In the genomic region with DNA sequence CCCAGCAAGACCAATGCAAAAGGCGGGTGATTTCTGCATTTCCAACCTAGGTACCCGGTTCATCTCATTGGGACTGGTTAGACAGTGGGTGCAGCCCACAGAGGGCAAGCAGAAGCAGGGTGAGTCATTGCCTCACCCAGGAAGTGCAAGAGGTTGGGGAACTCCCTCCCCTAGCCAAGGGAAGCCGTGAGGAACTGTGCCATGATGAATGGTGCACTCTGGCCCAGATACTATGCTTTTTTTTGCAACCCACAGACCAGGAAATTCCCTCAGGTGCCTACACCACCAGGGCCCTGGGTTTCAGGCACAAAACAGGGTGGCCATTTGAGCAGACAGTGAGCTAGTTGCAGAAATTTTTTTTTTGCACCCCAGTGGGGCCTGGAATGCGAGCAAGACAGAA, we compare ENCODE assay signal across 8 cellular contexts.
DNase-seq lines count a peak whose midpoint lies in the region; ATAC-seq lines count a peak whose summit lies in the region.

No MANE protein-coding gene starts in this region.

- no peaks in the 10 kb centered on the region for H3K27me3 ChIP-seq in SJCRH30

- ATAC-seq in GM18520 (IDR thresholded peaks at IDR 0.05; ENCODE audit: unreplicated experiment) (peak; percentile 58), HG02840 (IDR thresholded peaks at IDR 0.05; ENCODE audit: low FRiP score, unreplicated experiment) (peak; percentile 51), left colon (peak; percentile 84)

- no peak overlapping the region for H3K4me3 ChIP-seq in SJCRH30

- intact Hi-C loops in left colon (cut with DNase I, micrococcal nuclease): no loop called here
- intact Hi-C loops in head of caudate nucleus (cut with DNase I): no loop called here

- DNase-seq in T-helper 9 cell (peak; percentile 45), left colon (peak in 1 of 2 donors; percentile 43), SJCRH30 (no peak), head of caudate nucleus (no peak), NCI-H1417 treated with DMSO at 0.1 percent for 48 hours (lab: John Stamatoyannopoulos, UW) (no peak), hepatic stellate cell (ENCODE audit: low spot score) (no peak)

- H3K36me3 ChIP-seq in SJCRH30: no peaks in the 10 kb centered on the region

- no peaks in the 10 kb centered on the region for H3K4me1 ChIP-seq in SJCRH30

- no peak overlapping the region for H3K27ac ChIP-seq in SJCRH30

- peaks cover 4% of the 10 kb centered on the region; the same call in 1 of the 2 replicates for H3K9me3 ChIP-seq in SJCRH30 (replicated peaks)
